In genomic region chr20:43849496-43850197, GRCh38 we compare ENCODE assay signal across 11 cellular contexts.
DNase-seq lines count a peak whose midpoint lies in the region; ATAC-seq, FAIRE-seq and TF ChIP-seq lines count a peak whose summit lies in the region.
"Had no signal": no experiment of that assay in that cellular context is flagged by ENCODE, and none has a peak within 500 bp of the region (broad histone marks: within the 10 kb centered on the region; RNA-seq: fewer than 3 reads in every experiment).

No MANE protein-coding gene starts in this region.

- ATAC-seq in left cardiac atrium: no peak
- ATAC-seq in right lobe of liver: peak; percentile 63 to 82 (median 71)

- TF ChIP-seq POLR2A in right lobe of liver (IDR thresholded peaks at IDR 0.05): no peak

- H3K4me1 ChIP-seq in left ventricle myocardium inferior (peaks cover 8% of the 10 kb centered on the region), right lobe of liver (no peaks in the 10 kb centered on the region)

- FAIRE-seq in urothelium cell line (lab: Jason Lieb, UNC) (no peak), frontal cortex (lab: Jason Lieb, UNC) (no peak)

- H3K36me3 ChIP-seq in left ventricle myocardium inferior: no peaks in the 10 kb centered on the region
- no peaks in the 10 kb centered on the region for H3K36me3 ChIP-seq in right lobe of liver
- H3K36me3 ChIP-seq: neutrophil had no signal

- 66% methylated on average over 10 of the region's 13 CpGs for WGBS in right lobe of liver (ENCODE audit: insufficient coverage, low coverage, low lambda C conversion rate, missing lambda C conversion rate)

- DNase-seq in left ventricle myocardium inferior (no peak), left cardiac atrium (no peak), brain pericyte (ENCODE audit: low read depth, low spot score) (peak; percentile 64), right lobe of liver (peak in 1 of 3 donors; percentile 45), urothelium cell line (ENCODE audit: low spot score) (peak; percentile 77), T-helper 2 cell (no peak), DMS79 treated with DMSO at 0.1 percent for 48 hours (lab: John Stamatoyannopoulos, UW) (no peak), frontal cortex (ENCODE audit: low spot score in 2 of 2) (no peak)
- DNase-seq: activated naive CD4-positive, alpha-beta T cell treated with anti-CD3 and anti-CD28 coated beads, Interleukin-2, amount 10 ng/mL, durations not matched to agents 7 days and 5 days; NCI-H345 had no signal

- H3K4me3 ChIP-seq in left ventricle myocardium inferior (no peak overlapping the region), right lobe of liver (no peak overlapping the region)

- H3K9me3 ChIP-seq in left ventricle myocardium inferior (replicated peaks): no peaks in the 10 kb centered on the region
- no peaks in the 10 kb centered on the region for H3K9me3 ChIP-seq in right lobe of liver
- H3K9me3 ChIP-seq: neutrophil had no signal

- intact Hi-C loops in left ventricle myocardium inferior (cut with micrococcal nuclease) (no loop called here), left cardiac atrium (cut with DNase I) (no loop called here), right lobe of liver (cut with DNase I) (no loop called here)

- H3K27ac ChIP-seq in left ventricle myocardium inferior (replicated peaks): peak overlapping the region; percentile 73
- H3K27ac ChIP-seq in right lobe of liver: peak overlapping the region in 2 of 3 donors; percentile 29 to 42
- H3K27ac ChIP-seq: neutrophil had no signal

- H3K27me3 ChIP-seq in left ventricle myocardium inferior (ENCODE audit: low read depth) (peaks cover 4% of the 10 kb centered on the region), right lobe of liver (no peaks in the 10 kb centered on the region)

- TF ChIP-seq CTCF in left ventricle myocardium inferior (IDR thresholded peaks at IDR 0.05; ENCODE audit: borderline replicate concordance) (no peak), right lobe of liver (IDR thresholded peaks at IDR 0.05) (no peak)

Comparison
In these comparisons a context has a peak if more than half of its experiments do, and no peak if none do; other contexts are left out.
1. DNase-seq: peak in brain pericyte (single experiment) and urothelium cell line (single experiment); none in left ventricle myocardium inferior (single experiment), left cardiac atrium (single experiment), T-helper 2 cell (0 of 5), DMS79 treated with DMSO at 0.1 percent for 48 hours (single experiment) and frontal cortex (0 of 2).
2. ATAC-seq: peak in right lobe of liver (4 of 4); none in left cardiac atrium (0 of 2).